In genomic region chr6:107459283-107460073, GRCh38 we compare ENCODE assay signal across 7 cellular contexts.
DNase-seq lines count a peak whose midpoint lies in the region; ATAC-seq and TF ChIP-seq lines count a peak whose summit lies in the region.

TSS of gene PDSS2 (minus strand) at chr6:107459564. CDS start at chr6:107459285, 279 bp downstream.

- peak within 1 kb of the TSS; percentile 99 for H3K4me3 ChIP-seq in astrocyte of the cerebellum (ENCODE audit: low read depth, low read length)

- DNase-seq in NCI-H2029 treated with DMSO at 0.1 percent for 48 hours (lab: John Stamatoyannopoulos, UW) = peak; percentile 90
- DNase-seq in T-helper 9 cell = peak; percentile 93
- DNase-seq in astrocyte of the cerebellum (ENCODE audit: low read depth) = peak; percentile 87
- DNase-seq in hippocampal formation (lab: John Stamatoyannopoulos, UW) = peak; percentile 96 to 97
- peak; percentile 97 for DNase-seq in retina

- peak; percentile 52 for TF ChIP-seq CTCF in astrocyte of the cerebellum (IDR thresholded peaks at IDR 0.05; ENCODE audit: low read depth, low read length, missing control alignments)

- peak; percentile 93 for ATAC-seq in GM18508 (IDR thresholded peaks at IDR 0.05; ENCODE audit: insufficient read depth, unreplicated experiment)
- peak; percentile 93 for ATAC-seq in HG03025 (IDR thresholded peaks at IDR 0.05; ENCODE audit: low FRiP score, unreplicated experiment)

- in situ Hi-C loops in astrocyte of the cerebellum (cut with HindIII; ENCODE audit: low sequenced_read_pairs) = no loop called here

Comparison
In these comparisons a context has a peak if more than half of its experiments do, and no peak if none do; other contexts are left out.
1. Peak in every context shown above with its lines: DNase-seq, ATAC-seq and H3K4me3 ChIP-seq.